ENCODE assay signal across 8 cellular contexts in the genomic region with DNA sequence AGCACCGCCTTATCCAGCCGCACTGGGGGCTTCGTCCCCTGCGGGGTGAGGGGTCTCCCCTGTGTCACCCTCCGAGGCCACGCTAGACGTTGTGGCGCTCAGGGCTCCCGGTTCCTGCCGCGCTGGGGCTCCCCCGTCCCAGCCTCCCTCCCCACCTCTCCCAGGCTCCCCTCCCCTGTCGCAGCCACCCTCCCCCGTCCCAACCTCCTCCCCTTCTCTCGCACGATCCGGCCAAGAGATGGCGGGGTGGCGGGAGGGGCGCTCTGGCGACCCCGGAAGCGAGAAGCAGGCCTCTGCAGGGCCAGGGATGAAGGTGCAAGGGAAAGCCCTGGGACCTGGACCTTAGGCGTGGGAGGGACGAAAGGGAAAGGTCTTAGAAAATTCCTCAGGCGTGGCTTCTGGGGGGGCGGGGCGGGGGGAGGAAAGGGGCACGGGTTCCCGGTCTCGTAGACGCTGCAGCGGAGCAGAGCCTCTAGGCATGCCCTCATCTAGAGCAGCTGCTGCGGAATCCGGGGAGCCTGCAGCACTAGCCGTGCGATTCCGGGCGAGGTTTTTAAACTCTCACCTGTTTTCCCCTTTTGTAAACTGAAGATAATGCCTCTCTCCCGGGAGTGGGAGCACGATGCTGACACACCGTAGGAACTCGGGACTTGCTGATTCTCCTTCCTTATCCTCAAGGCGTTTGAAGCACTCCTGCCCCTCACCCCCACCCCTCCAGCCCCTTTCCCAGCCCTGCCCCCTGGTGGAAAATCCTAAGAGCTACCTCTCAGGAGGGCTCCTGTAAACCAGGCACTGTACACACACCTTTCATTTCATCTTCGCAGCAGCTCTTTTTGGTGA. TPM values are rescaled to one million over a fixed set of nuclear protein-coding genes. Genes with fewer than 3 reads are reported as not detected.
DNase-seq lines count a peak whose midpoint lies in the region; ATAC-seq and TF ChIP-seq lines count a peak whose summit lies in the region.

No MANE protein-coding gene starts in this region.

- H3K36me3 Mint-ChIP-seq in chondrocyte (ENCODE audit: low read depth): no peaks in the 10 kb centered on the region
- H3K36me3 Mint-ChIP-seq in stimulated activated memory B cell treated with anti-CD40 and anti-IgM and Interleukin-4, amounts not matched to agents 10 μg/mL and 1 μg/mL and 100 μg/mL, for 72 hours: no peaks in the 10 kb centered on the region

- peaks cover 60% of the 10 kb centered on the region for H3K4me1 Mint-ChIP-seq in chondrocyte (ENCODE audit: low read depth)
- peaks cover 33% of the 10 kb centered on the region for H3K4me1 Mint-ChIP-seq in stimulated activated memory B cell treated with anti-CD40 and anti-IgM and Interleukin-4, amounts not matched to agents 10 μg/mL and 1 μg/mL and 100 μg/mL, for 72 hours

- no peak overlapping the region for H3K9ac ChIP-seq in liver (ENCODE audit: low read depth in 1 of 2, low read length in 2 of 2)

- no peaks in the 10 kb centered on the region for H3K36me3 ChIP-seq in liver (ENCODE audit: control insufficient read depth in 4 of 4, insufficient read depth in 3 of 4, low read depth in 1 of 4, low read length in 3 of 4)

- ATAC-seq in GM21423 (IDR thresholded peaks at IDR 0.05; ENCODE audit: unreplicated experiment): peak; percentile 43
- ATAC-seq in stimulated activated memory B cell treated with anti-CD40 and anti-IgM and Interleukin-4, amounts not matched to agents 10 μg/mL and 1 μg/mL and 100 μg/mL, for 72 hours: peak; percentile 60

- H3K27ac ChIP-seq in liver (ENCODE audit: low read depth in 1 of 2, low read length in 2 of 2): no peak overlapping the region

- TF ChIP-seq RAD21 in liver (IDR thresholded peaks at IDR 0.05): peak; percentile 48 to 57

- H3K9me3 Mint-ChIP-seq in chondrocyte (ENCODE audit: low read depth): no peaks in the 10 kb centered on the region
- H3K9me3 Mint-ChIP-seq in stimulated activated memory B cell treated with anti-CD40 and anti-IgM and Interleukin-4, amounts not matched to agents 10 μg/mL and 1 μg/mL and 100 μg/mL, for 72 hours: no peaks in the 10 kb centered on the region

- DNase-seq in DMS153 (lab: John Stamatoyannopoulos, UW): peak; percentile 51
- DNase-seq in Kasumi-1 (lab: John Stamatoyannopoulos, UW): peak; percentile 78 to 79
- DNase-seq in T-helper 2 cell: peak in 3 of 5 experiments; percentile 16 to 51 (median 25)
- DNase-seq in chondrocyte (ENCODE audit: low spot score): no peak
- DNase-seq in DMS114 treated with DMSO at 0.1 percent for 48 hours (lab: John Stamatoyannopoulos, UW; ENCODE audit: unreplicated experiment): no peak

- WGBS in liver: 5% methylated on average over 45 of the region's 45 CpGs

- H3K9me3 ChIP-seq in liver (ENCODE audit: control insufficient read depth in 4 of 4, low read length in 3 of 4): no peaks in the 10 kb centered on the region

- peak; percentile 78 for TF ChIP-seq CTCF in chondrocyte (IDR thresholded peaks at IDR 0.05)
- TF ChIP-seq CTCF in liver (IDR thresholded peaks at IDR 0.05; ENCODE audit: low read depth, low read length, missing input control): peak; percentile 45

- H3K4me3 Mint-ChIP-seq in chondrocyte (ENCODE audit: unreplicated experiment): peak overlapping the region; percentile 68
- peak overlapping the region; percentile 89 for H3K4me3 Mint-ChIP-seq in stimulated activated memory B cell treated with anti-CD40 and anti-IgM and Interleukin-4, amounts not matched to agents 10 μg/mL and 1 μg/mL and 100 μg/mL, for 72 hours

- peaks cover 3% of the 10 kb centered on the region for H3K27me3 Mint-ChIP-seq in chondrocyte (ENCODE audit: low read depth)
- H3K27me3 Mint-ChIP-seq in stimulated activated memory B cell treated with anti-CD40 and anti-IgM and Interleukin-4, amounts not matched to agents 10 μg/mL and 1 μg/mL and 100 μg/mL, for 72 hours: peaks cover 87% of the 10 kb centered on the region

- H3K27me3 ChIP-seq in liver (ENCODE audit: control insufficient read depth in 4 of 4, insufficient read depth in 4 of 4, low read length in 3 of 4): peaks cover 0 to 8% (median 3%) of the 10 kb centered on the region in 4 donors

- H3K4me1 ChIP-seq in liver (ENCODE audit: control insufficient read depth in 4 of 4, insufficient read depth in 4 of 4, low read length in 3 of 4): peaks cover 2 to 19% (median 14%) of the 10 kb centered on the region in 4 donors

- H3K4me3 ChIP-seq in liver (ENCODE audit: low read depth in 1 of 3, low read length in 3 of 3): peak overlapping the region in 1 of 3 donors; percentile 54

- no peak overlapping the region for H3K27ac Mint-ChIP-seq in chondrocyte (ENCODE audit: unreplicated experiment)
- H3K27ac Mint-ChIP-seq in stimulated activated memory B cell treated with anti-CD40 and anti-IgM and Interleukin-4, amounts not matched to agents 10 μg/mL and 1 μg/mL and 100 μg/mL, for 72 hours: peak overlapping the region; percentile 33

TF ChIP-seq in liver, 16 proteins besides CTCF, POLR2A, EP300 and RAD21:
- TF ChIP-seq TAF1 (conservative IDR thresholded peaks at IDR 0.05) (no peak), NR2F2 (IDR thresholded peaks at IDR 0.05) (no peak), HNF4G (IDR thresholded peaks at IDR 0.05) (no peak), EGR1 (IDR thresholded peaks at IDR 0.05; ENCODE audit: low read depth in 2 of 2) (no peak), HNF4A (conservative IDR thresholded peaks at IDR 0.05) (no peak), RXRA (IDR thresholded peaks at IDR 0.05) (no peak), SP1 (IDR thresholded peaks at IDR 0.05) (no peak)
- TF ChIP-seq, protein P1, sequence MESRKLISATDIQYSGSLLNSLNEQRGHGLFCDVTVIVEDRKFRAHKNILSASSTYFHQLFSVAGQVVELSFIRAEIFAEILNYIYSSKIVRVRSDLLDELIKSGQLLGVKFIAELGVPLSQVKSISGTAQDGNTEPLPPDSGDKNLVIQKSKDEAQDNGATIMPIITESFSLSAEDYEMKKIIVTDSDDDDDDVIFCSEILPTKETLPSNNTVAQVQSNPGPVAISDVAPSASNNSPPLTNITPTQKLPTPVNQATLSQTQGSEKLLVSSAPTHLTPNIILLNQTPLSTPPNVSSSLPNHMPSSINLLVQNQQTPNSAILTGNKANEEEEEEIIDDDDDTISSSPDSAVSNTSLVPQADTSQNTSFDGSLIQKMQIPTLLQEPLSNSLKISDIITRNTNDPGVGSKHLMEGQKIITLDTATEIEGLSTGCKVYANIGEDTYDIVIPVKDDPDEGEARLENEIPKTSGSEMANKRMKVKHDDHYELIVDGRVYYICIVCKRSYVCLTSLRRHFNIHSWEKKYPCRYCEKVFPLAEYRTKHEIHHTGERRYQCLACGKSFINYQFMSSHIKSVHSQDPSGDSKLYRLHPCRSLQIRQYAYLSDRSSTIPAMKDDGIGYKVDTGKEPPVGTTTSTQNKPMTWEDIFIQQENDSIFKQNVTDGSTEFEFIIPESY (IDR thresholded peaks at IDR 0.05): no peak
- TF ChIP-seq, protein P2, sequence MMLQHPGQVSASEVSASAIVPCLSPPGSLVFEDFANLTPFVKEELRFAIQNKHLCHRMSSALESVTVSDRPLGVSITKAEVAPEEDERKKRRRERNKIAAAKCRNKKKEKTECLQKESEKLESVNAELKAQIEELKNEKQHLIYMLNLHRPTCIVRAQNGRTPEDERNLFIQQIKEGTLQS (IDR thresholded peaks at IDR 0.05): no peak
- TF ChIP-seq, protein P3, sequence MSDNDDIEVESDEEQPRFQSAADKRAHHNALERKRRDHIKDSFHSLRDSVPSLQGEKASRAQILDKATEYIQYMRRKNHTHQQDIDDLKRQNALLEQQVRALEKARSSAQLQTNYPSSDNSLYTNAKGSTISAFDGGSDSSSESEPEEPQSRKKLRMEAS (IDR thresholded peaks at IDR 0.05): no peak

RNA-seq across cellular contexts. Expression of a gene that starts 14.4 kb away (rescaled TPM):
- total RNA-seq in chondrocyte (0.15 to 0.18 TPM in 2 of 3 replicates, not detected in the other), liver (under 1 TPM; 0.05 to 0.08 TPM)
- under 1 TPM; 0.04 to 0.08 TPM for polyA plus RNA-seq in liver

RNA-seq across cellular contexts. Expression of a gene that starts 37.1 kb away (rescaled TPM):
- total RNA-seq in chondrocyte (0.17 TPM in 1 of 3 replicates, not detected in the others), liver (under 1 TPM in 1 of 2 donors, not detected in 1; 0.08 TPM)
- not detected for polyA plus RNA-seq in liver

RNA-seq across cellular contexts. Expression of a gene that starts 38.5 kb away (rescaled TPM):
- total RNA-seq in chondrocyte: not detected in 3 replicates
- total RNA-seq in liver: under 1 TPM in 1 of 2 donors, not detected in 1; 0.23 TPM
- polyA plus RNA-seq in liver: under 1 TPM in 1 of 2 donors, not detected in 1; 0.14 TPM

Comparison
In these comparisons a context has a peak if more than half of its experiments do, and no peak if none do; other contexts are left out.
1. DNase-seq: peak in DMS153 (single experiment), Kasumi-1 (2 of 2) and T-helper 2 cell (3 of 5); none in chondrocyte (single experiment) and DMS114 treated with DMSO at 0.1 percent for 48 hours (single experiment).